ENCODE assay signal across 1 cellular context in the genomic region with DNA sequence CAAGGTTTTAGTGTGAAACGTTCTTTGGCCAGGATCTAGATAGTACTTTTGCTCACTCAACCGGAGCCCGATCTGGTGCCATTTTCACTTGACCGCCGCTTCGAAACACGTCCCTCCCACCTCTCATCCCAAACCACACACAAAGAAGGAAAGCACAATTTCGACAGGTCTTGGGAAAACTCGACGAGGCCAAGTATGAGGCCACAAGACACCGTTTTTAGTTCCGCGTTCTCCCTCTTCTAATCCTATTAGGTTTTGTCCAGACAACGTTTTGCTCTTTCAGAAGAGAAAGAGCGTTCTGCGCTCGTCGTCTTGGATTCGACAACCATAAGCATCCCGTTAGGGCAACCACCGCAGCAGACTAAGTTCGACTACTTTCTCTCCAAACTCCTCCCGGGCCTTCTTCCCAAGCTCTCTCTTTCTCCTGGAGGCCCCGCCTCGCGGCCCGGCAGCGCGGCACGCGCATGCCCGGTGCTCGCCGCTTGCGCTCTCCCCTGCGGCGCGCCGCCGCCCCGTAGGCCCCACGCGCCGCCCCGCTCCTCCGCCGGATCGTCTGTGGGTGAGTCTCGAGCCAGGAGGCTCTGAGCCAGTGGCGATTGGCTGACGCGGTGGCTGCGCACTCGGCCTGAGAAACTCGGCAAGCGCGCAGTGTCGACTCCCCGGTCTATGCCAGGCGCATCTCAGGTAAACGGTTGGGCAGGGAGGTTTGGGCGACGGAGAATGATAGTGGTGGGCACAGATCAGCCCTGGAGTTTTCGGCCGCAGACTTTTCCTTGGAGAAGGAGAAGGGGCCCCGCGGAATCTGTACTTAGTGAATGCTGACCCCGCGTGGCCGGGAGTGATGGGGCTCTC.
TF ChIP-seq lines count a peak whose summit lies in the region.

A gene with protein sequence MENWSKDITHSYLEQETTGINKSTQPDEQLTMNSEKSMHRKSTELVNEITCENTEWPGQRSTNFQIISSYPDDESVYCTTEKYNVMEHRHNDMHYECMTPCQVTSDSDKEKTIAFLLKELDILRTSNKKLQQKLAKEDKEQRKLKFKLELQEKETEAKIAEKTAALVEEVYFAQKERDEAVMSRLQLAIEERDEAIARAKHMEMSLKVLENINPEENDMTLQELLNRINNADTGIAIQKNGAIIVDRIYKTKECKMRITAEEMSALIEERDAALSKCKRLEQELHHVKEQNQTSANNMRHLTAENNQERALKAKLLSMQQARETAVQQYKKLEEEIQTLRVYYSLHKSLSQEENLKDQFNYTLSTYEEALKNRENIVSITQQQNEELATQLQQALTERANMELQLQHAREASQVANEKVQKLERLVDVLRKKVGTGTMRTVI (plus strand): TSS at position 517 of the 852 bp plus-strand sequence. CDS start 49,952 bp downstream, outside the sequence.

TF ChIP-seq in Ishikawa, 13 proteins besides CTCF, POLR2A, EP300 and RAD21 (continued from another document):
- TF ChIP-seq, protein P1, sequence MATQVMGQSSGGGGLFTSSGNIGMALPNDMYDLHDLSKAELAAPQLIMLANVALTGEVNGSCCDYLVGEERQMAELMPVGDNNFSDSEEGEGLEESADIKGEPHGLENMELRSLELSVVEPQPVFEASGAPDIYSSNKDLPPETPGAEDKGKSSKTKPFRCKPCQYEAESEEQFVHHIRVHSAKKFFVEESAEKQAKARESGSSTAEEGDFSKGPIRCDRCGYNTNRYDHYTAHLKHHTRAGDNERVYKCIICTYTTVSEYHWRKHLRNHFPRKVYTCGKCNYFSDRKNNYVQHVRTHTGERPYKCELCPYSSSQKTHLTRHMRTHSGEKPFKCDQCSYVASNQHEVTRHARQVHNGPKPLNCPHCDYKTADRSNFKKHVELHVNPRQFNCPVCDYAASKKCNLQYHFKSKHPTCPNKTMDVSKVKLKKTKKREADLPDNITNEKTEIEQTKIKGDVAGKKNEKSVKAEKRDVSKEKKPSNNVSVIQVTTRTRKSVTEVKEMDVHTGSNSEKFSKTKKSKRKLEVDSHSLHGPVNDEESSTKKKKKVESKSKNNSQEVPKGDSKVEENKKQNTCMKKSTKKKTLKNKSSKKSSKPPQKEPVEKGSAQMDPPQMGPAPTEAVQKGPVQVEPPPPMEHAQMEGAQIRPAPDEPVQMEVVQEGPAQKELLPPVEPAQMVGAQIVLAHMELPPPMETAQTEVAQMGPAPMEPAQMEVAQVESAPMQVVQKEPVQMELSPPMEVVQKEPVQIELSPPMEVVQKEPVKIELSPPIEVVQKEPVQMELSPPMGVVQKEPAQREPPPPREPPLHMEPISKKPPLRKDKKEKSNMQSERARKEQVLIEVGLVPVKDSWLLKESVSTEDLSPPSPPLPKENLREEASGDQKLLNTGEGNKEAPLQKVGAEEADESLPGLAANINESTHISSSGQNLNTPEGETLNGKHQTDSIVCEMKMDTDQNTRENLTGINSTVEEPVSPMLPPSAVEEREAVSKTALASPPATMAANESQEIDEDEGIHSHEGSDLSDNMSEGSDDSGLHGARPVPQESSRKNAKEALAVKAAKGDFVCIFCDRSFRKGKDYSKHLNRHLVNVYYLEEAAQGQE (IDR thresholded peaks at IDR 0.05; ENCODE audit: low read depth) = no peak
- no peak for TF ChIP-seq ZBTB7A (IDR thresholded peaks at IDR 0.05; ENCODE audit: low read depth)
- TF ChIP-seq TAF1 (IDR thresholded peaks at IDR 0.05; ENCODE audit: low read depth) = peak; percentile 38; the same call in 1 of the 2 replicates
- TF ChIP-seq TEAD4 (IDR thresholded peaks at IDR 0.05) = no peak
